Comparison of ENCODE assay signal across 21 cellular contexts in genomic region chr6:111677186-111677990, GRCh38.
DNase-seq lines count a peak whose midpoint lies in the region; ATAC-seq and TF ChIP-seq lines count a peak whose summit lies in the region.
"Had no signal": no experiment of that assay in that cellular context is flagged by ENCODE, and none has a peak within 500 bp of the region (broad histone marks: within the 10 kb centered on the region; RNA-seq: fewer than 3 reads in every experiment).

No MANE protein-coding gene starts in this region.

- no peaks in the 10 kb centered on the region for H3K4me1 ChIP-seq in CD4-positive, CD25-positive, alpha-beta regulatory T cell (ENCODE audit: control insufficient read depth, insufficient read depth, low read length, poor library complexity, severe bottlenecking)
- peaks cover 11% of the 10 kb centered on the region for H3K4me1 ChIP-seq in endocrine pancreas (ENCODE audit: control insufficient read depth, insufficient read depth, low read length)
- H3K4me1 ChIP-seq in mesendoderm (ENCODE audit: control insufficient read depth, low read depth, low read length), result peaks cover 1% of the 10 kb centered on the region
- H3K4me1 ChIP-seq in right atrium auricular region, result peaks cover 0 to 15% of the 10 kb centered on the region in 2 donors

- TF ChIP-seq CTCF in CD14-positive monocyte (IDR thresholded peaks at IDR 0.05) (no peak), right atrium auricular region (IDR thresholded peaks at IDR 0.05) (no peak)

- no peak overlapping the region for H3K27ac ChIP-seq in CD4-positive, CD25-positive, alpha-beta regulatory T cell (ENCODE audit: insufficient read depth, low read length, poor library complexity, severe bottlenecking)
- H3K27ac ChIP-seq in mesendoderm (ENCODE audit: low read depth, low read length) (no peak overlapping the region), right atrium auricular region (no peak overlapping the region)
- H3K27ac ChIP-seq: brain microvascular endothelial cell, esophagus squamous epithelium had no signal

- no CpG with 5 or more reads among the region's 3 CpGs for WGBS in mesendoderm (ENCODE audit: extremely low coverage, insufficient coverage, low lambda C conversion rate)

- H3K27me3 Mint-ChIP-seq in CD4-positive, CD25-positive, alpha-beta regulatory T cell, result no peaks in the 10 kb centered on the region
- peaks cover 0 to 2% (median 0%) of the 10 kb centered on the region in 3 donors for H3K27me3 Mint-ChIP-seq in CD14-positive monocyte (ENCODE audit: low read depth in 3 of 3)
- H3K27me3 Mint-ChIP-seq: dendritic cell treated with granulocyte-macrophage colony-stimulating factor and Interleukin-4, amounts not matched to agents 40 ng/mL and 50 ng/mL, for 4 days had no signal

- no peaks in the 10 kb centered on the region for H3K27me3 ChIP-seq in CD4-positive, CD25-positive, alpha-beta regulatory T cell (ENCODE audit: control insufficient read depth, insufficient read depth, low read length)
- H3K27me3 ChIP-seq in endocrine pancreas (ENCODE audit: control insufficient read depth, insufficient read depth, low read length) (no peaks in the 10 kb centered on the region), mesendoderm (ENCODE audit: insufficient read depth, low read length, poor library complexity) (no peaks in the 10 kb centered on the region), right atrium auricular region (no peaks in the 10 kb centered on the region)
- H3K27me3 ChIP-seq: brain microvascular endothelial cell, esophagus squamous epithelium had no signal

- no peaks in the 10 kb centered on the region for H3K9me3 Mint-ChIP-seq in CD4-positive, CD25-positive, alpha-beta regulatory T cell
- H3K9me3 Mint-ChIP-seq in CD14-positive monocyte, result no peaks in the 10 kb centered on the region
- H3K9me3 Mint-ChIP-seq: dendritic cell treated with granulocyte-macrophage colony-stimulating factor and Interleukin-4, amounts not matched to agents 40 ng/mL and 50 ng/mL, for 4 days had no signal

- no peak overlapping the region for H3K4ac ChIP-seq in mesendoderm (ENCODE audit: low read depth, low read length)

- DNase-seq in CD4-positive, CD25-positive, alpha-beta regulatory T cell, result no peak
- peak; percentile 23 for DNase-seq in HuH-7.5 (ENCODE audit: low spot score)
- DNase-seq in mesendoderm, result peak; percentile 49
- no peak for DNase-seq in CD14-positive monocyte (ENCODE audit: low spot score)
- no peak for DNase-seq in NCI-H2171 (lab: John Stamatoyannopoulos, UW)
- DNase-seq in right atrium auricular region (ENCODE audit: low spot score), result no peak
- DNase-seq: activated naive CD4-positive, alpha-beta T cell treated with Interleukin-2 at 50 U/mL for 16 hours; brain microvascular endothelial cell; Calu3; esophagus squamous epithelium; Kasumi-1; left cardiac atrium; NCI-H1105; NCI-H226; Right ventricle myocardium superior; stimulated activated naive CD8-positive, alpha-beta T cell treated with anti-CD3 and anti-CD28 coated beads, Interleukin-15, Interleukin-2, amounts not matched to agents 100 U/mL and 50 U/mL, for 24 hours had no signal

- no peak overlapping the region for H2BK5ac ChIP-seq in mesendoderm (ENCODE audit: low read length)

- no peak overlapping the region for H3K23ac ChIP-seq in mesendoderm (ENCODE audit: low read length)

- no peak overlapping the region for H3K4me3 Mint-ChIP-seq in CD4-positive, CD25-positive, alpha-beta regulatory T cell
- no peak overlapping the region for H3K4me3 Mint-ChIP-seq in CD14-positive monocyte
- H3K4me3 Mint-ChIP-seq: dendritic cell treated with granulocyte-macrophage colony-stimulating factor and Interleukin-4, amounts not matched to agents 40 ng/mL and 50 ng/mL, for 4 days had no signal

- H3K18ac ChIP-seq in mesendoderm (ENCODE audit: low read length), result no peak overlapping the region

- H2BK120ac ChIP-seq in mesendoderm (ENCODE audit: low read depth, low read length), result no peak overlapping the region

- H2AK5ac ChIP-seq in mesendoderm (ENCODE audit: low read length), result no peak overlapping the region

- H3K4me1 Mint-ChIP-seq in CD4-positive, CD25-positive, alpha-beta regulatory T cell, result peaks cover 7 to 72% (median 44%) of the 10 kb centered on the region in 4 donors
- no peaks in the 10 kb centered on the region for H3K4me1 Mint-ChIP-seq in CD14-positive monocyte

- H3K79me2 ChIP-seq in mesendoderm (ENCODE audit: control insufficient read depth, insufficient read depth, low read length), result no peaks in the 10 kb centered on the region

- H4K5ac ChIP-seq in mesendoderm (ENCODE audit: low read length), result no peak overlapping the region

- peak overlapping the region; percentile 38 to 75 (median 68) for H3K27ac Mint-ChIP-seq in CD4-positive, CD25-positive, alpha-beta regulatory T cell
- H3K27ac Mint-ChIP-seq in CD14-positive monocyte, result peak overlapping the region in 2 of 7 donors; percentile 3 to 52
- H3K27ac Mint-ChIP-seq: dendritic cell treated with granulocyte-macrophage colony-stimulating factor and Interleukin-4, amounts not matched to agents 40 ng/mL and 50 ng/mL, for 4 days had no signal

- H3K9ac ChIP-seq in endocrine pancreas (ENCODE audit: control insufficient read depth, insufficient read depth, low read length), result no peak overlapping the region
- H3K9ac ChIP-seq in mesendoderm (ENCODE audit: low read length), result no peak overlapping the region

- intact Hi-C loops in CD14-positive monocyte (cut with micrococcal nuclease), result no loop called here

- H4K8ac ChIP-seq in mesendoderm (ENCODE audit: low read depth, low read length), result no peak overlapping the region

- H3K36me3 ChIP-seq in CD4-positive, CD25-positive, alpha-beta regulatory T cell (ENCODE audit: control insufficient read depth, insufficient read depth, low read length), result peaks cover 87% of the 10 kb centered on the region
- H3K36me3 ChIP-seq in endocrine pancreas (ENCODE audit: control insufficient read depth, insufficient read depth, low read length), result no peaks in the 10 kb centered on the region
- no peaks in the 10 kb centered on the region for H3K36me3 ChIP-seq in mesendoderm (ENCODE audit: control insufficient read depth, insufficient read depth, low read length)
- peaks cover 22% of the 10 kb centered on the region for H3K36me3 ChIP-seq in right atrium auricular region

- H3K9me3 ChIP-seq in CD4-positive, CD25-positive, alpha-beta regulatory T cell (ENCODE audit: control insufficient read depth in 2 of 2, low read length in 2 of 2), result no peaks in the 10 kb centered on the region
- H3K9me3 ChIP-seq in endocrine pancreas (ENCODE audit: control insufficient read depth, low read length), result no peaks in the 10 kb centered on the region
- no peaks in the 10 kb centered on the region for H3K9me3 ChIP-seq in right atrium auricular region
- H3K9me3 ChIP-seq: esophagus squamous epithelium had no signal

- no peak overlapping the region for H2BK15ac ChIP-seq in mesendoderm (replicated peaks; ENCODE audit: low read depth)

- H3K36me3 Mint-ChIP-seq in CD4-positive, CD25-positive, alpha-beta regulatory T cell, result peaks cover 49% of the 10 kb centered on the region
- peaks cover 85% of the 10 kb centered on the region in 2 donors for H3K36me3 Mint-ChIP-seq in CD14-positive monocyte

- H3K4me2 ChIP-seq in mesendoderm (ENCODE audit: low read length), result no peak overlapping the region

- no peak overlapping the region for H3K56ac ChIP-seq in mesendoderm (ENCODE audit: low read length)

- no peak for ATAC-seq in CD4-positive, CD25-positive, alpha-beta regulatory T cell (ENCODE audit: low read depth in 2 of 2)
- ATAC-seq in HG02763 (IDR thresholded peaks at IDR 0.05; ENCODE audit: unreplicated experiment), result no peak
- ATAC-seq: activated CD4-positive, CD25-positive, alpha-beta regulatory T cell treated with anti-CD3 and anti-CD28 coated beads, Interleukin-2, amount 50 U/mL, for 24 hours; GM12878; left cardiac atrium; stimulated activated naive CD8-positive, alpha-beta T cell treated with anti-CD3 and anti-CD28 coated beads, Interleukin-15, Interleukin-2, amounts not matched to agents 100 U/mL and 50 U/mL, for 24 hours had no signal

- H3K79me1 ChIP-seq in mesendoderm (ENCODE audit: low read length), result no peaks in the 10 kb centered on the region

- H3K4me3 ChIP-seq in CD4-positive, CD25-positive, alpha-beta regulatory T cell (ENCODE audit: low read depth, low read length), result no peak overlapping the region
- H3K4me3 ChIP-seq in endocrine pancreas (ENCODE audit: control insufficient read depth, insufficient read depth, low read length), result peak overlapping the region; percentile 60
- no peak overlapping the region for H3K4me3 ChIP-seq in mesendoderm (ENCODE audit: low read length)
- no peak overlapping the region for H3K4me3 ChIP-seq in right atrium auricular region
- H3K4me3 ChIP-seq: esophagus squamous epithelium, GM12878 had no signal

Comparison
In these comparisons a context has a peak if more than half of its experiments do, and no peak if none do; other contexts are left out.
1. DNase-seq: peak in HuH-7.5 (single experiment) and mesendoderm (single experiment); none in CD4-positive, CD25-positive, alpha-beta regulatory T cell (0 of 3), CD14-positive monocyte (single experiment), NCI-H2171 (single experiment) and right atrium auricular region (single experiment).